19 cellular contexts compared by ENCODE assay signal in genomic region chr5:173513521-173513991, GRCh38.
A peak's percentile ranks its signal among the peaks of the same experiment; 100 is the strongest.
DNase-seq lines count a peak whose midpoint lies in the region; ATAC-seq, FAIRE-seq and TF ChIP-seq lines count a peak whose summit lies in the region.
"Had no signal": no experiment of that assay in that cellular context is flagged by ENCODE, and none has a peak within 500 bp of the region (broad histone marks: within the 10 kb centered on the region; RNA-seq: fewer than 3 reads in every experiment).

No MANE protein-coding gene starts in this region.

- H3K9ac ChIP-seq in GM23248, result peak overlapping the region; percentile 22; the same call in 1 of the 2 replicates

- peaks cover 7 to 22% of the 10 kb centered on the region in 2 donors for H3K27me3 Mint-ChIP-seq in CD4-positive, alpha-beta memory T cell
- H3K27me3 Mint-ChIP-seq in activated CD4-positive, alpha-beta T cell treated with anti-CD3 and anti-CD28 coated beads, Interleukin-2, amount 10 ng/mL, durations not matched to agents 7 days and 5 days, result peaks cover 29% of the 10 kb centered on the region

- no peak for FAIRE-seq in A549 (lab: Jason Lieb, UNC)
- FAIRE-seq: GM19239 had no signal

- no peak for TF ChIP-seq EP300 in A549 (IDR thresholded peaks at IDR 0.05)

- H3K4me3 ChIP-seq in A549 (no peak overlapping the region), GM23248 (no peak overlapping the region)
- no peak overlapping the region for H3K4me3 ChIP-seq in CD4-positive, alpha-beta memory T cell (ENCODE audit: low read length in 2 of 2)
- H3K4me3 ChIP-seq: coronary artery, spleen had no signal

- DNase-seq in A549 (ENCODE audit: low read depth in 1 of 2, low spot score in 1 of 2) (peak in 1 of 2 experiments; percentile 9), GM23248 (peak; percentile 42), glomerular visceral epithelial cell (ENCODE audit: extremely low spot score) (peak; percentile 85), SKM-1 (lab: John Stamatoyannopoulos, UW; ENCODE audit: unreplicated experiment) (no peak)
- no peak for DNase-seq in activated CD4-positive, alpha-beta T cell treated with anti-CD3 and anti-CD28 coated beads, Interleukin-2, amount 50 U/mL, for 4 hours
- DNase-seq in CD4-positive, alpha-beta memory T cell, result no peak
- no peak for DNase-seq in activated CD4-positive, alpha-beta T cell treated with anti-CD3 and anti-CD28 coated beads, Interleukin-2, amount 10 ng/mL, durations not matched to agents 7 days and 5 days
- DNase-seq: activated naive CD8-positive, alpha-beta T cell treated with anti-CD3 and anti-CD28 coated beads, Interleukin-2, amount 50 U/mL, for 24 hours; Caco-2; midbrain; NCI-H1417 treated with DMSO at 0.1 percent for 48 hours; NCI-H2227 treated with DMSO at 0.1 percent for 48 hours; spleen; stimulated activated naive CD4-positive, alpha-beta T cell had no signal

- peaks cover 0 to 12% (median 2%) of the 10 kb centered on the region in 8 donors for H3K9me3 Mint-ChIP-seq in CD4-positive, alpha-beta memory T cell
- H3K9me3 Mint-ChIP-seq in activated CD4-positive, alpha-beta T cell treated with anti-CD3 and anti-CD28 coated beads, Interleukin-2, amount 10 ng/mL, durations not matched to agents 7 days and 5 days, result peaks cover 2% of the 10 kb centered on the region
- H3K9me3 Mint-ChIP-seq: activated naive CD8-positive, alpha-beta T cell treated with anti-CD3 and anti-CD28 coated beads, Interleukin-2, amount 50 U/mL, for 24 hours had no signal

- in situ Hi-C loops in GM23248 (cut with MboI), result no loop called here

- CTCF ChIA-PET in A549 (lab: Yijun Ruan, JAX), result interaction anchor here (1.2 to 1.6 kb wide), 4 partner anchors 12 to 70 kb away, joined by 3 to 5 read pairs (median 4); no protein-coding TSS in a partner anchor
- CTCF ChIA-PET in CD4-positive, alpha-beta memory T cell (lab: Charles Lee; ENCODE audit: partially characterized antibody), result no interaction called here
- CTCF ChIA-PET in activated CD4-positive, alpha-beta T cell treated with anti-CD3 and anti-CD28 coated beads, Interleukin-2, amount 10 ng/mL, durations not matched to agents 7 days and 5 days (lab: Charles Lee), result no interaction called here

- POLR2A ChIA-PET in A549 (lab: Yijun Ruan, JAX), result no interaction called here
- POLR2A ChIA-PET in CD4-positive, alpha-beta memory T cell (lab: Charles Lee; ENCODE audit: partially characterized antibody), result no interaction called here
- POLR2A ChIA-PET in activated CD4-positive, alpha-beta T cell treated with anti-CD3 and anti-CD28 coated beads, Interleukin-2, amount 10 ng/mL, durations not matched to agents 7 days and 5 days (lab: Charles Lee), result no interaction called here

- no peaks in the 10 kb centered on the region for H3K79me2 ChIP-seq in GM23248 (ENCODE audit: insufficient read depth)

- no peaks in the 10 kb centered on the region for H3K36me3 ChIP-seq in GM23248 (ENCODE audit: low read depth)
- no peaks in the 10 kb centered on the region for H3K36me3 ChIP-seq in CD4-positive, alpha-beta memory T cell (ENCODE audit: insufficient read depth, low read length)
- H3K36me3 ChIP-seq: spleen had no signal

- no peak overlapping the region for H3K4me3 Mint-ChIP-seq in CD4-positive, alpha-beta memory T cell
- no peak overlapping the region for H3K4me3 Mint-ChIP-seq in activated CD4-positive, alpha-beta T cell treated with anti-CD3 and anti-CD28 coated beads, Interleukin-2, amount 10 ng/mL, durations not matched to agents 7 days and 5 days
- H3K4me3 Mint-ChIP-seq: activated naive CD8-positive, alpha-beta T cell treated with anti-CD3 and anti-CD28 coated beads, Interleukin-2, amount 50 U/mL, for 24 hours had no signal

- H3K27me3 ChIP-seq in GM23248 (replicated peaks; ENCODE audit: insufficient read depth), result no peaks in the 10 kb centered on the region
- no peaks in the 10 kb centered on the region for H3K27me3 ChIP-seq in CD4-positive, alpha-beta memory T cell (ENCODE audit: insufficient read depth, low read length)

- TF ChIP-seq POLR2A in A549 (IDR thresholded peaks at IDR 0.05; ENCODE audit: low read length), result no peak

- H3K27ac Mint-ChIP-seq in CD4-positive, alpha-beta memory T cell, result no peak overlapping the region
- H3K27ac Mint-ChIP-seq in activated CD4-positive, alpha-beta T cell treated with anti-CD3 and anti-CD28 coated beads, Interleukin-2, amount 10 ng/mL, durations not matched to agents 7 days and 5 days, result no peak overlapping the region
- H3K27ac Mint-ChIP-seq: activated naive CD8-positive, alpha-beta T cell treated with anti-CD3 and anti-CD28 coated beads, Interleukin-2, amount 50 U/mL, for 24 hours had no signal

- intact Hi-C loops in CD4-positive, alpha-beta memory T cell (cut with micrococcal nuclease), result no loop called here

- H3K4me1 ChIP-seq in A549 (no peaks in the 10 kb centered on the region; the same call in 2 of the 3 replicates), GM23248 (ENCODE audit: insufficient read depth) (peaks cover 31% of the 10 kb centered on the region)
- H3K4me1 ChIP-seq in CD4-positive, alpha-beta memory T cell (ENCODE audit: insufficient read depth, low read length), result no peaks in the 10 kb centered on the region
- H3K4me1 ChIP-seq: Caco-2, spleen had no signal

- H3F3A ChIP-seq in GM23248 (ENCODE audit: insufficient read depth), result peaks cover 36% of the 10 kb centered on the region

- no peaks in the 10 kb centered on the region for H3K9me2 ChIP-seq in GM23248 (ENCODE audit: insufficient read depth)

- H3K36me3 Mint-ChIP-seq in CD4-positive, alpha-beta memory T cell, result no peaks in the 10 kb centered on the region
- no peaks in the 10 kb centered on the region for H3K36me3 Mint-ChIP-seq in activated CD4-positive, alpha-beta T cell treated with anti-CD3 and anti-CD28 coated beads, Interleukin-2, amount 10 ng/mL, durations not matched to agents 7 days and 5 days (ENCODE audit: low read depth)

- no peak overlapping the region for H3K27ac ChIP-seq in A549
- H3K27ac ChIP-seq in GM23248, result peak overlapping the region; percentile 43
- peak overlapping the region; percentile 56 for H3K27ac ChIP-seq in VCaP
- H3K27ac ChIP-seq in CD4-positive, alpha-beta memory T cell (ENCODE audit: low read depth, low read length), result no peak overlapping the region
- H3K27ac ChIP-seq: coronary artery, epithelial cell of prostate, HL-60, spleen had no signal

- TF ChIP-seq CTCF in A549 (IDR thresholded peaks at IDR 0.05) (no peak), VCaP (conservative IDR thresholded peaks at IDR 0.05) (no peak)

- no peak overlapping the region for H3K4me2 ChIP-seq in A549
- H3K4me2 ChIP-seq in GM23248 (ENCODE audit: unreplicated experiment), result no peak overlapping the region

- 0 out of 6 replicates have a peak, but pooled peaks have one; percentile 33 to 54 for ATAC-seq in A549
- ATAC-seq: activated naive CD8-positive, alpha-beta T cell treated with anti-CD3 and anti-CD28 coated beads, Interleukin-2, amount 50 U/mL, for 24 hours had no signal

- no peaks in the 10 kb centered on the region for H3K4me1 Mint-ChIP-seq in CD4-positive, alpha-beta memory T cell
- H3K4me1 Mint-ChIP-seq in activated CD4-positive, alpha-beta T cell treated with anti-CD3 and anti-CD28 coated beads, Interleukin-2, amount 10 ng/mL, durations not matched to agents 7 days and 5 days, result peaks cover 7% of the 10 kb centered on the region
- H3K4me1 Mint-ChIP-seq: activated naive CD8-positive, alpha-beta T cell treated with anti-CD3 and anti-CD28 coated beads, Interleukin-2, amount 50 U/mL, for 24 hours had no signal

- no peaks in the 10 kb centered on the region for H4K20me1 ChIP-seq in GM23248 (ENCODE audit: insufficient read depth)

- no peaks in the 10 kb centered on the region for H3K9me3 ChIP-seq in A549
- no peaks in the 10 kb centered on the region for H3K9me3 ChIP-seq in GM23248 (ENCODE audit: low read depth)
- H3K9me3 ChIP-seq in CD4-positive, alpha-beta memory T cell (ENCODE audit: control insufficient read depth in 1 of 2, low read length in 2 of 2), result no peaks in the 10 kb centered on the region
- H3K9me3 ChIP-seq: spleen had no signal

- no peak for TF ChIP-seq RAD21 in A549 (conservative IDR thresholded peaks at IDR 0.05 in 1 of 2, IDR thresholded peaks at IDR 0.05 in 1 of 2)

- 0 out of 2 replicates have a peak overlapping the region, but pooled peaks have one; percentile 5 for H2AFZ ChIP-seq in GM23248

TF ChIP-seq in A549, 52 proteins besides CTCF, POLR2A, EP300 and RAD21:
- no peak for TF ChIP-seq EHMT2 (IDR thresholded peaks at IDR 0.05; ENCODE audit: low read depth)
- TF ChIP-seq ESRRA (IDR thresholded peaks at IDR 0.05; ENCODE audit: borderline replicate concordance, low read length), result no peak
- no peak for TF ChIP-seq BCL3 (IDR thresholded peaks at IDR 0.05)
- TF ChIP-seq CHD4 (IDR thresholded peaks at IDR 0.05; ENCODE audit: borderline replicate concordance), result no peak
- no peak for TF ChIP-seq NFE2L2 (conservative IDR thresholded peaks at IDR 0.05; ENCODE audit: low read length)
- TF ChIP-seq RNF2 (IDR thresholded peaks at IDR 0.05; ENCODE audit: borderline replicate concordance, low read depth), result no peak
- no peak for TF ChIP-seq NPAS2 (CRISPR knock-in tag; IDR thresholded peaks at IDR 0.05; ENCODE audit: borderline replicate concordance)
- TF ChIP-seq PHF8 (IDR thresholded peaks at IDR 0.05; ENCODE audit: borderline replicate concordance, low read depth), result no peak
- no peak for TF ChIP-seq TP53 (CRISPR knock-in tag; IDR thresholded peaks at IDR 0.05)

Comparison
In these comparisons a context has a peak if more than half of its experiments do, and no peak if none do; other contexts are left out.
1. DNase-seq: peak in GM23248 (single experiment) and glomerular visceral epithelial cell (single experiment); none in activated CD4-positive, alpha-beta T cell treated with anti-CD3 and anti-CD28 coated beads, Interleukin-2, amount 50 U/mL, for 4 hours (0 of 2), CD4-positive, alpha-beta memory T cell (0 of 5), SKM-1 (single experiment) and activated CD4-positive, alpha-beta T cell treated with anti-CD3 and anti-CD28 coated beads, Interleukin-2, amount 10 ng/mL, durations not matched to agents 7 days and 5 days (single experiment).
2. H3K27ac ChIP-seq: peak in GM23248 (single experiment) and VCaP (single experiment); none in A549 (0 of 2) and CD4-positive, alpha-beta memory T cell (single experiment).